In genomic region chr11:46947399-46948077, GRCh38 we compare ENCODE assay signal across 21 cellular contexts. TPM values are rescaled to one million over a fixed set of nuclear protein-coding genes. Genes with fewer than 3 reads are reported as not detected.
DNase-seq lines count a peak whose midpoint lies in the region; ATAC-seq, FAIRE-seq and TF ChIP-seq lines count a peak whose summit lies in the region.
"Had no signal": no experiment of that assay in that cellular context is flagged by ENCODE, and none has a peak within 500 bp of the region (broad histone marks: within the 10 kb centered on the region; RNA-seq: fewer than 3 reads in every experiment).

No MANE protein-coding gene starts in this region.

- H3K14ac ChIP-seq in trophoblast cell (ENCODE audit: low read length), result no peak overlapping the region

- H4K12ac ChIP-seq in trophoblast cell (ENCODE audit: low read depth, low read length), result no peak overlapping the region

- no peaks in the 10 kb centered on the region for H3K9me3 ChIP-seq in trophoblast cell (ENCODE audit: insufficient read depth, low read depth, low read length)

- H3K27me3 Mint-ChIP-seq in type B pancreatic cell, result no peaks in the 10 kb centered on the region
- H3K27me3 Mint-ChIP-seq: activated CD4-positive, alpha-beta T cell treated with anti-CD3 and anti-CD28 coated beads for 36 hours; activated naive CD8-positive, alpha-beta T cell treated with anti-CD3 and anti-CD28 coated beads for 36 hours; CD4-positive, CD25-positive, alpha-beta regulatory T cell; central memory CD8-positive, alpha-beta T cell had no signal

- no peak overlapping the region for H3K27ac ChIP-seq in trophoblast cell (ENCODE audit: low read depth, low read length)
- H3K27ac ChIP-seq: parathyroid adenoma had no signal

- H2AK5ac ChIP-seq in trophoblast cell (ENCODE audit: low read length), result no peak overlapping the region

- no peak overlapping the region for H3K23ac ChIP-seq in trophoblast cell (ENCODE audit: low read length)

- TF ChIP-seq CTCF in type B pancreatic cell (conservative IDR thresholded peaks at IDR 0.05), result no peak

- peaks cover 0 to 2% of the 10 kb centered on the region in 2 experiments for H3K36me3 ChIP-seq in trophoblast cell (ENCODE audit: control insufficient read depth in 1 of 2, insufficient read depth in 2 of 2, low read length in 2 of 2)

- H4K91ac ChIP-seq in trophoblast cell (ENCODE audit: low read depth, low read length), result no peak overlapping the region

- no peak overlapping the region for H2BK12ac ChIP-seq in trophoblast cell (ENCODE audit: low read length)

- peak; percentile 84 for FAIRE-seq in islet of Langerhans (lab: Jason Lieb, UNC)

- no peak overlapping the region for H3K9ac ChIP-seq in trophoblast cell (ENCODE audit: low read length)
- H3K9ac ChIP-seq: parathyroid adenoma had no signal

- peaks cover 0 to 4% of the 10 kb centered on the region in 2 experiments for H3K4me1 ChIP-seq in trophoblast cell (ENCODE audit: control insufficient read depth in 1 of 2, insufficient read depth in 2 of 2, low read length in 2 of 2)

- DNase-seq in NCI-H1417 (lab: John Stamatoyannopoulos, UW) (peak in 2 of 3 experiments; percentile 15 to 54), NCI-H1417 treated with DMSO at 0.1 percent for 48 hours (lab: John Stamatoyannopoulos, UW) (no peak), NCI-H82 (lab: John Stamatoyannopoulos, UW) (peak; percentile 57), type B pancreatic cell (ENCODE audit: extremely low spot score, unreplicated experiment) (no peak), trophoblast cell (no peak)
- no peak for DNase-seq in effector CD4-positive, alpha-beta T cell
- DNase-seq: 8988T; activated CD4-positive, alpha-beta T cell treated with anti-CD3 and anti-CD28 coated beads for 36 hours; activated naive CD8-positive, alpha-beta T cell treated with anti-CD3 and anti-CD28 coated beads for 36 hours; activated T-cell treated with anti-CD3 and anti-CD28 coated beads for 4 hours; KG1; NCI-H1694; SHP77; stimulated activated CD4-positive, alpha-beta T cell treated with anti-CD3 and anti-CD28 coated beads, Interleukin-15, amount 100 ng/mL, for 24 hours had no signal

- H3K4me3 ChIP-seq in trophoblast cell (ENCODE audit: low read depth, low read length), result no peak overlapping the region

- H2BK5ac ChIP-seq in trophoblast cell (ENCODE audit: low read depth, low read length, poor library complexity), result no peak overlapping the region

- no peak overlapping the region for H3K4ac ChIP-seq in trophoblast cell (ENCODE audit: low read depth, low read length)

- no peak overlapping the region for H3K18ac ChIP-seq in trophoblast cell (ENCODE audit: low read length)

- no peak overlapping the region for H2AFZ ChIP-seq in trophoblast cell (ENCODE audit: insufficient read depth, low read length, poor library complexity)
- H2AFZ ChIP-seq: parathyroid adenoma had no signal

- peaks cover 37% of the 10 kb centered on the region for H3K4me1 Mint-ChIP-seq in type B pancreatic cell (ENCODE audit: unreplicated experiment)
- H3K4me1 Mint-ChIP-seq: central memory CD8-positive, alpha-beta T cell had no signal

- no peaks in the 10 kb centered on the region for H3K27me3 ChIP-seq in trophoblast cell (ENCODE audit: insufficient read depth, low read length)

- H4K8ac ChIP-seq in trophoblast cell (ENCODE audit: low read depth, low read length), result no peak overlapping the region

- no peak overlapping the region for H2BK120ac ChIP-seq in trophoblast cell (ENCODE audit: insufficient read depth, low read length, poor library complexity)

- WGBS in trophoblast cell (ENCODE audit: extremely low coverage, insufficient coverage, insufficient read length), result no CpG with 5 or more reads among the region's 3 CpGs

- peaks cover 1% of the 10 kb centered on the region for H3K79me1 ChIP-seq in trophoblast cell (ENCODE audit: low read length)

- H3K79me2 ChIP-seq in trophoblast cell (ENCODE audit: control insufficient read depth, insufficient read depth, low read length, poor library complexity), result no peaks in the 10 kb centered on the region

- no peak for ATAC-seq in GM21423 (IDR thresholded peaks at IDR 0.05; ENCODE audit: unreplicated experiment)
- ATAC-seq: activated CD4-positive, alpha-beta T cell treated with anti-CD3 and anti-CD28 coated beads for 36 hours; HCT116 had no signal

- no peak overlapping the region for H3K4me2 ChIP-seq in trophoblast cell (ENCODE audit: low read length)

- peak overlapping the region; percentile 46 for H3K27ac Mint-ChIP-seq in type B pancreatic cell
- H3K27ac Mint-ChIP-seq: activated CD4-positive, alpha-beta T cell treated with anti-CD3 and anti-CD28 coated beads for 36 hours; activated naive CD8-positive, alpha-beta T cell treated with anti-CD3 and anti-CD28 coated beads for 36 hours; CD4-positive, CD25-positive, alpha-beta regulatory T cell had no signal

- peak overlapping the region; percentile 10 for H3K4me3 Mint-ChIP-seq in type B pancreatic cell
- H3K4me3 Mint-ChIP-seq: activated CD4-positive, alpha-beta T cell treated with anti-CD3 and anti-CD28 coated beads for 36 hours; activated naive CD8-positive, alpha-beta T cell treated with anti-CD3 and anti-CD28 coated beads for 36 hours; CD4-positive, CD25-positive, alpha-beta regulatory T cell; central memory CD8-positive, alpha-beta T cell had no signal

- H3K36me3 Mint-ChIP-seq in type B pancreatic cell, result peaks cover 12% of the 10 kb centered on the region
- H3K36me3 Mint-ChIP-seq: activated naive CD8-positive, alpha-beta T cell treated with anti-CD3 and anti-CD28 coated beads for 36 hours had no signal

- H3K9me3 Mint-ChIP-seq in type B pancreatic cell, result no peaks in the 10 kb centered on the region
- H3K9me3 Mint-ChIP-seq: activated naive CD8-positive, alpha-beta T cell treated with anti-CD3 and anti-CD28 coated beads for 36 hours; CD4-positive, CD25-positive, alpha-beta regulatory T cell; central memory CD8-positive, alpha-beta T cell had no signal

RNA-seq across cellular contexts. Expression of gene CSTPP1, which starts 11.0 kb away (rescaled TPM):
- total RNA-seq in type B pancreatic cell (ENCODE audit: low replicate concordance), result 34.0 and 44.4 TPM in 2 replicates
- 19.5 and 19.8 TPM in 2 replicates for polyA plus RNA-seq in trophoblast cell (2013)

RNA-seq across cellular contexts. Expression of gene LRP4, which starts 29.2 kb away (rescaled TPM):
- total RNA-seq in type B pancreatic cell (ENCODE audit: low replicate concordance), result 12.8 and 46.9 TPM in 2 replicates
- polyA plus RNA-seq in trophoblast cell (2013), result 6.5 and 6.9 TPM in 2 replicates
- total RNA-seq: mononuclear cell had no signal
- polyA plus RNA-seq: CD4-positive, CD25-positive, alpha-beta regulatory T cell had no signal

Comparison
In these comparisons a context has a peak if more than half of its experiments do, and no peak if none do; other contexts are left out.
1. DNase-seq: peak in NCI-H1417 (2 of 3) and NCI-H82 (single experiment); none in NCI-H1417 treated with DMSO at 0.1 percent for 48 hours (single experiment), type B pancreatic cell (single experiment), effector CD4-positive, alpha-beta T cell (single experiment) and trophoblast cell (0 of 2).